In the genomic region with DNA sequence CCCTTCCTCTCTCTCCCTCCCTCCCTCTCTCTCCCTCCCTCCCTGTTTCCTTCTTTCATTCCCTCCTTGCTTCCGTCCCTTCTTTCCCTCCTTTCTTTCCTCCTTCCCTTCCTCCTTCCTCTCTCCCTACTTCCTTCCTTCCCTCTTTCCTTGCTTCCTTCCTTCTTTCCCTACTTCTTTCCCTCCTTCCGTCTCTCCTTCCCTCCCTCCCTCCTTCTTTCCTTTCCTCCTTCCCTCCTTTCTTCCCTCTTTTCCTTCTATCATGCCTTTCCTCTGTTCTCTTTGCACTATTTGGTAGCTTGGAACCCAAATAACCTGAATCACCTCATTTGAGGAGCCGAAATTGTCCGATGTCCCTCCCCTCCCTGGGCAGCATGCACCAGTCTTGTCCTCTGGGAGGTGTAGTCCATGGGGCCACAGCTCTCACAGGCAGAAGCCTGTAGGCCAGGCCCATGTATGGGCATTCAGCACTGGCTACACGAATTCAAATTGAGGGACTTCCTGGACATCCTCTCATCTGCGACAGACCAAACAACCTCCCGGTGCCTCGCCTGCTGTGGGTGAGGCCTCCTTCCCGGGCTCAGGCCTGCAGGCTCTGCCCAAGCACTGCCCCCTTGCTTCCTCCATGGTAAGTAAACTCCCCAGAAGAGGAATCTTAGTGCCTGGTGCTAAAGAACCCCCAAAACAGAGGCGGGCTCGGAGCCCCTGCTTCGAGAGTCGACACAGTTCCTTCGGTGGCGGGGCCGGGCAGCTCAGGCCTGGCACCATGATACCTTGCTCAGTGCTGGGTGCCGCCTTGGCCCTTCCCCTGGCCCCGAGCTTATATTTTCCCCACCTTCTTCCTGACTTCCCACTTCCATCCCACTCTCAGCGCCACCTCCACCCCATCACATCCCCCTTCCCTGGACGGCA, we compare ENCODE assay signal across 26 cellular contexts.
DNase-seq lines count a peak whose midpoint lies in the region; ATAC-seq and TF ChIP-seq lines count a peak whose summit lies in the region.
"Had no signal": no experiment of that assay in that cellular context is flagged by ENCODE, and none has a peak within 500 bp of the region (broad histone marks: within the 10 kb centered on the region; RNA-seq: fewer than 3 reads in every experiment).

No MANE protein-coding gene starts in this region.

- H3K4me3 ChIP-seq in H7 (ENCODE audit: insufficient read depth, low read depth, low read length) (no peak overlapping the region), OCI-LY7 (ENCODE audit: low read depth, low read length, poor library complexity, severe bottlenecking) (no peak overlapping the region)
- H3K4me3 ChIP-seq: coronary artery, esophagus muscularis mucosa, SK-N-MC, thyroid gland had no signal

- H3K79me2 ChIP-seq in OCI-LY7 (ENCODE audit: insufficient read depth, low read depth, low read length) = no peaks in the 10 kb centered on the region
- H3K79me2 ChIP-seq: parathyroid adenoma had no signal

- ATAC-seq in GM19467 (IDR thresholded peaks at IDR 0.05; ENCODE audit: unreplicated experiment) = no peak
- ATAC-seq: effector memory CD8-positive, alpha-beta T cell; naive thymus-derived CD8-positive, alpha-beta T cell; sciatic nerve had no signal

- intact Hi-C loops in OCI-LY7 (cut with micrococcal nuclease; ENCODE audit: unreplicated experiment) = no loop called here

- no peaks in the 10 kb centered on the region for H3K9me2 ChIP-seq in OCI-LY7 (ENCODE audit: insufficient read depth, low read length)

- no peak overlapping the region for H3K4me2 ChIP-seq in OCI-LY7 (ENCODE audit: low read length)

- CTCF ChIA-PET in OCI-LY7 (lab: Charles Lee; ENCODE audit: unreplicated experiment) = no interaction called here

- no TSS peak for BruUV-seq in OCI-LY7 (replicated peaks; lab: Mats Ljungman, UMichigan)

- peak; percentile 72 for DNase-seq in DMS153 (lab: John Stamatoyannopoulos, UW)
- peak; percentile 68 for DNase-seq in H7
- DNase-seq in NCI-H774 (lab: John Stamatoyannopoulos, UW) = peak; percentile 26
- peak; percentile 41 for DNase-seq in iPS-NIHi7 (ENCODE audit: extremely low spot score)
- no peak for DNase-seq in activated CD8-positive, alpha-beta memory T cell treated with anti-CD3 and anti-CD28 coated beads for 24 hours
- no peak for DNase-seq in DMS79 treated with DMSO at 0.1 percent for 48 hours (lab: John Stamatoyannopoulos, UW)
- no peak for DNase-seq in OCI-LY7 (ENCODE audit: low spot score)
- DNase-seq: activated CD4-positive, alpha-beta T cell treated with anti-CD3 and anti-CD28 coated beads for 4 hours; activated naive CD4-positive, alpha-beta T cell treated with anti-CD3 and anti-CD28 coated beads, Interleukin-2, amount 10 ng/mL, durations not matched to agents 7 days and 5 days; Calu3; effector memory CD8-positive, alpha-beta T cell; GDM1; hippocampal formation; midbrain; naive thymus-derived CD8-positive, alpha-beta T cell; NCI-H187 treated with DMSO at 0.1 percent for 48 hours; RPMI8226; stimulated activated CD4-positive, alpha-beta T cell treated with anti-CD3 and anti-CD28 coated beads, Interleukin-4, amount 100 ng/mL, for 4 hours; thyroid gland had no signal

- H3K36me3 ChIP-seq in H7 (replicated peaks; ENCODE audit: control insufficient read depth, insufficient read depth, low read length) = no peaks in the 10 kb centered on the region
- no peaks in the 10 kb centered on the region for H3K36me3 ChIP-seq in OCI-LY7 (ENCODE audit: insufficient read depth, low read length)
- H3K36me3 ChIP-seq: esophagus muscularis mucosa, thyroid gland had no signal

- H4K20me1 ChIP-seq in OCI-LY7 (ENCODE audit: insufficient read depth, low read length) = no peaks in the 10 kb centered on the region

- H3K27ac ChIP-seq in OCI-LY7 (ENCODE audit: low read depth, low read length, poor library complexity, severe bottlenecking) = no peak overlapping the region
- H3K27ac ChIP-seq: coronary artery, esophagus muscularis mucosa, HL-60, parathyroid adenoma, SK-N-MC, thyroid gland had no signal

- POLR2A ChIA-PET in OCI-LY7 (lab: Charles Lee) = no interaction called here

- H3K27me3 ChIP-seq in H7 (ENCODE audit: control insufficient read depth, insufficient read depth, low read length) = peaks cover 1% of the 10 kb centered on the region; the same call in 1 of the 2 replicates
- H3K27me3 ChIP-seq: thyroid gland had no signal

- H2AFZ ChIP-seq in OCI-LY7 (ENCODE audit: low read length) = no peak overlapping the region
- H2AFZ ChIP-seq: parathyroid adenoma had no signal

- TF ChIP-seq CTCF in OCI-LY7 (conservative IDR thresholded peaks at IDR 0.05; ENCODE audit: low read length) = no peak

- no peaks in the 10 kb centered on the region for H3K9me3 ChIP-seq in OCI-LY7 (ENCODE audit: low read length)
- H3K9me3 ChIP-seq: esophagus muscularis mucosa, thyroid gland had no signal

- H3K4me1 ChIP-seq in OCI-LY7 (ENCODE audit: insufficient read depth, low read length, poor library complexity, severe bottlenecking) = no peaks in the 10 kb centered on the region
- H3K4me1 ChIP-seq: parathyroid adenoma had no signal

Comparison
In these comparisons a context has a peak if more than half of its experiments do, and no peak if none do; other contexts are left out.
1. DNase-seq: peak in DMS153 (single experiment), H7 (single experiment), NCI-H774 (single experiment) and iPS-NIHi7 (single experiment); none in activated CD8-positive, alpha-beta memory T cell treated with anti-CD3 and anti-CD28 coated beads for 24 hours (single experiment), DMS79 treated with DMSO at 0.1 percent for 48 hours (single experiment) and OCI-LY7 (single experiment).